Comparison of ENCODE assay signal across 11 cellular contexts in genomic region chr1:16770896-16771446, GRCh38. TPM values are rescaled to one million over a fixed set of nuclear protein-coding genes. Genes with fewer than 3 reads are reported as not detected.
DNase-seq lines count a peak whose midpoint lies in the region; ATAC-seq and TF ChIP-seq lines count a peak whose summit lies in the region.
"Not testable (repeated sequence)": the region's sequence is repeated elsewhere in the genome, so short reads cannot be mapped to it uniquely, and the experiment has no call there.
"Had no signal": no experiment of that assay in that cellular context is flagged by ENCODE, and none has a peak within 500 bp of the region (broad histone marks: within the 10 kb centered on the region; RNA-seq: fewer than 3 reads in every experiment).

No MANE protein-coding gene starts in this region.

- H3K4me1 ChIP-seq in sigmoid colon, result peaks cover 0 to 48% (median 25%) of the 10 kb centered on the region in 4 donors

- H3K4me3 ChIP-seq in sigmoid colon, result not testable (repeated sequence)

- not testable (repeated sequence) for H3K27me3 ChIP-seq in sigmoid colon

- TF ChIP-seq POLR2A in sigmoid colon (IDR thresholded peaks at IDR 0.05), result not testable (repeated sequence)

- not testable (repeated sequence) for H3K36me3 ChIP-seq in sigmoid colon

- 73 to 81% methylated on average over 6 of the region's 6 CpGs for WGBS in sigmoid colon, 2 donors

- not testable (repeated sequence) for H3K27ac Mint-ChIP-seq in endothelial cell (ENCODE audit: unreplicated experiment)
- H3K27ac Mint-ChIP-seq in nephron progenitor cell, result peak overlapping the region; percentile 40

- H3K9me3 ChIP-seq in sigmoid colon, result not testable (repeated sequence)

- TF ChIP-seq CTCF in endothelial cell (IDR thresholded peaks at IDR 0.05; ENCODE audit: unreplicated experiment); nephron progenitor cell (IDR thresholded peaks at IDR 0.05); sigmoid colon (IDR thresholded peaks at IDR 0.05): not testable (repeated sequence)

- H3K27ac ChIP-seq in sigmoid colon, result peak overlapping the region in 3 of 4 donors; percentile 72 to 82 (median 82)

- not testable (repeated sequence) for H3K4me1 Mint-ChIP-seq in endothelial cell (ENCODE audit: unreplicated experiment)
- H3K4me1 Mint-ChIP-seq in nephron progenitor cell, result peaks cover 24% of the 10 kb centered on the region

- H3K27me3 Mint-ChIP-seq in endothelial cell (ENCODE audit: unreplicated experiment), result not testable (repeated sequence)
- H3K27me3 Mint-ChIP-seq in nephron progenitor cell (ENCODE audit: low read depth, poor library complexity), result peaks cover 33% of the 10 kb centered on the region

- peak; percentile 1; the same call in 1 of the 3 replicates for ATAC-seq in SK-N-SH treated with all-trans-retinoic acid at 6 μM for 48 hours
- not testable (repeated sequence) for ATAC-seq in left lobe of liver

- not testable (repeated sequence) for TF ChIP-seq EP300 in sigmoid colon (IDR thresholded peaks at IDR 0.05)

- not testable (repeated sequence) for H3K9me3 Mint-ChIP-seq in endothelial cell (ENCODE audit: unreplicated experiment); nephron progenitor cell

- DNase-seq in H4 (ENCODE audit: low spot score) (peak; percentile 3), cardiac septum (ENCODE audit: low spot score) (peak; percentile 68), left lobe of liver (ENCODE audit: low spot score) (peak; percentile 39)
- DNase-seq in endothelial cell (ENCODE audit: low spot score); nephron progenitor cell; sigmoid colon: not testable (repeated sequence)

- intact Hi-C loops in cardiac septum (cut with DNase I); sigmoid colon (cut with DNase I): not testable (repeated sequence)

- peak overlapping the region; percentile 6 for H3K4me3 Mint-ChIP-seq in endothelial cell (ENCODE audit: unreplicated experiment)
- not testable (repeated sequence) for H3K4me3 Mint-ChIP-seq in nephron progenitor cell

- not testable (repeated sequence) for H3K36me3 Mint-ChIP-seq in endothelial cell (ENCODE audit: low read depth, unreplicated experiment); nephron progenitor cell (ENCODE audit: low read depth)

RNA-seq across cellular contexts. Expression of gene RNU1-4, which starts 30.7 kb away (rescaled TPM):
- total RNA-seq in H4 (2014; rRNA removed; shearing (Covaris generic)), result not detected in 2 replicates
- total RNA-seq in endothelial cell (ENCODE audit: unreplicated experiment), result 3,428 TPM
- 6,195 TPM for total RNA-seq in cardiac septum
- 1,159 TPM for total RNA-seq in left lobe of liver
- under 1 TPM; under 0.01 TPM for total RNA-seq in sigmoid colon
- polyA plus RNA-seq in sigmoid colon, result not detected
- total RNA-seq: GM23338, HT1080 had no signal
- polyA plus RNA-seq: BJ, CD14-positive monocyte, GM23338 had no signal

Comparison
In these comparisons a context has a peak if more than half of its experiments do, and no peak if none do; other contexts are left out.
1. RNA of gene RNU1-4, which starts 30.7 kb away (total RNA-seq): 6,195 TPM in cardiac septum (single experiment), 3,428 TPM in endothelial cell (single experiment) and 1,159 TPM in left lobe of liver (single experiment); not detected in H4 and under 0.01 TPM in sigmoid colon; every median in the first group is over 1,000 times any median in the second.